23 cellular contexts compared by ENCODE assay signal in the genomic region with DNA sequence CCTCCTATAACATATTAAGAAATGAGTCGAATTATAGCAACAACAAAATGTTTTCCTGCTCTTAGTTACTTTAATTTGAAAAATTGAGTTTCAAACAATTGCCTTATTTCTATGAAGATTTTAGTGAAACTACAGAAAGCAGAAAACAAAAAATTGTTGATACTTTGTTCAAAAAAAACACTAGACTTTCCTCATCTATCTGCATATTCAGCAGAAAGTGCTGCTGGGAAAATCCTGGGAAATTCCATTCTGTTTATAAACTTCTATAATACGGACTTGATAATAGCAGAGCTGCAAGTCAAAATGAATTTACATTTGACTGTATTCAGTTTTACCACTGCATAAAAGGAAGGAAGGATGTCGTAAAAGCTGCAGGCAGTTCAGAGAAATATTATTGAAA. TPM values are rescaled to one million over a fixed set of nuclear protein-coding genes. Genes with fewer than 3 reads are reported as not detected.
"Had no signal": no experiment of that assay in that cellular context is flagged by ENCODE, and none has a peak within 500 bp of the region (broad histone marks: within the 10 kb centered on the region; RNA-seq: fewer than 3 reads in every experiment).

No MANE protein-coding gene starts in this region.

- DNase-seq: effector memory CD8-positive, alpha-beta T cell; gastrocnemius medialis; heart right ventricle; hypothalamus; kidney glomerular epithelial cell; mammary epithelial cell; naive thymus-derived CD8-positive, alpha-beta T cell; nucleus accumbens; ovary; small intestine; stimulated activated CD4-positive, alpha-beta T cell treated with anti-CD3 and anti-CD28 coated beads, Interleukin-12 subunit alpha, Interleukin-12 subunit beta, amount 100 ng/mL, for 4 hours; stimulated activated naive CD4-positive, alpha-beta T cell; stomach; substantia nigra; transverse colon had no signal

- H3K27ac ChIP-seq: epithelial cell of prostate, esophagus muscularis mucosa, gastrocnemius medialis, heart right ventricle, ovary, right atrium auricular region, stomach, thoracic aorta, transverse colon had no signal

- H3K4me1 ChIP-seq: esophagus muscularis mucosa, gastrocnemius medialis, heart right ventricle, right atrium auricular region, transverse colon had no signal

- H3K4me3 ChIP-seq: esophagus muscularis mucosa, gastrocnemius medialis, heart right ventricle, ovary, right atrium auricular region, stomach, thoracic aorta, transverse colon had no signal

- H3K9me3 ChIP-seq: esophagus muscularis mucosa, gastrocnemius medialis, heart right ventricle, ovary, right atrium auricular region, stomach, thoracic aorta, transverse colon had no signal

- H3K4me3 Mint-ChIP-seq: effector memory CD8-positive, alpha-beta T cell; naive thymus-derived CD8-positive, alpha-beta T cell; neural crest cell had no signal

- H3K27me3 ChIP-seq: gastrocnemius medialis, ovary, right atrium auricular region, stomach had no signal

- H3K36me3 ChIP-seq: esophagus muscularis mucosa, gastrocnemius medialis, heart right ventricle, ovary, right atrium auricular region, stomach, thoracic aorta, transverse colon had no signal

- H3K4me1 Mint-ChIP-seq: naive thymus-derived CD8-positive, alpha-beta T cell; neural crest cell had no signal

- H3K27ac Mint-ChIP-seq: effector memory CD8-positive, alpha-beta T cell; naive thymus-derived CD8-positive, alpha-beta T cell had no signal

- H3K9me3 Mint-ChIP-seq: effector memory CD8-positive, alpha-beta T cell; naive thymus-derived CD8-positive, alpha-beta T cell; neural crest cell had no signal

- ATAC-seq: effector memory CD8-positive, alpha-beta T cell; gastrocnemius medialis; heart right ventricle; naive thymus-derived CD8-positive, alpha-beta T cell had no signal

RNA-seq across cellular contexts. Expression of a gene that starts 24.9 kb away (rescaled TPM):
- total RNA-seq: fibroblast of villous mesenchyme; gastrocnemius medialis; mesenteric fat pad; mononuclear cell; naive thymus-derived CD8-positive, alpha-beta T cell; neural crest cell; right atrium auricular region; stomach; thoracic aorta; transverse colon had no signal
- polyA plus RNA-seq: naive thymus-derived CD8-positive, alpha-beta T cell had no signal

RNA-seq across cellular contexts. Expression of a gene that starts 30.1 kb away (rescaled TPM):
- total RNA-seq: fibroblast of villous mesenchyme; mammary epithelial cell; mononuclear cell; naive thymus-derived CD8-positive, alpha-beta T cell; thoracic aorta had no signal
- polyA plus RNA-seq: mammary epithelial cell; naive thymus-derived CD8-positive, alpha-beta T cell had no signal
